8 cellular contexts compared by ENCODE assay signal in genomic region chr15:68818088-68818670, GRCh38. TPM values are rescaled to one million over a fixed set of nuclear protein-coding genes. Genes with fewer than 3 reads are reported as not detected.
DNase-seq lines count a peak whose midpoint lies in the region; ATAC-seq and TF ChIP-seq lines count a peak whose summit lies in the region.

No MANE protein-coding gene starts in this region.

- H3K9me2 ChIP-seq in SK-N-SH = no peaks in the 10 kb centered on the region

- H3K36me3 ChIP-seq in SK-N-SH (replicated peaks in 1 of 2; ENCODE audit: control insufficient read depth in 1 of 2, insufficient read depth in 2 of 2, low read length in 1 of 2) (peaks cover 0 to 4% of the 10 kb centered on the region in 2 experiments), parathyroid adenoma (ENCODE audit: control insufficient read depth, insufficient read depth, low read length) (no peaks in the 10 kb centered on the region), upper lobe of right lung (no peaks in the 10 kb centered on the region)

- no peak for TF ChIP-seq CTCF in SK-N-SH (IDR thresholded peaks at IDR 0.05)
- no peak for TF ChIP-seq CTCF in parathyroid adenoma (IDR thresholded peaks at IDR 0.05)
- no peak for TF ChIP-seq CTCF in upper lobe of right lung (IDR thresholded peaks at IDR 0.05)

- peak overlapping the region; percentile 90 for H3K4me3 Mint-ChIP-seq in activated naive CD8-positive, alpha-beta T cell treated with anti-CD3 and anti-CD28 coated beads for 36 hours

- intact Hi-C loops in Right ventricle myocardium inferior (cut with DNase I) = loop anchor here (2.0 to 5.0 kb wide), 2 partner anchors 23 to 36 kb away; no protein-coding TSS in a partner anchor
- intact Hi-C loops in upper lobe of right lung (cut with DNase I) = no loop called here

- H3K27me3 ChIP-seq in SK-N-SH (ENCODE audit: insufficient read depth) (no peaks in the 10 kb centered on the region), parathyroid adenoma (ENCODE audit: control insufficient read depth, insufficient read depth, low read length) (no peaks in the 10 kb centered on the region), upper lobe of right lung (no peaks in the 10 kb centered on the region)

- WGBS in SK-N-SH (ENCODE audit: low lambda C conversion rate) = under 1% methylated on average over 36 of the region's 59 CpGs

- peaks cover 84% of the 10 kb centered on the region for H3K79me2 ChIP-seq in SK-N-SH (ENCODE audit: insufficient read depth)
- H3K79me2 ChIP-seq in parathyroid adenoma = peaks cover 28% of the 10 kb centered on the region

- H3K27ac Mint-ChIP-seq in activated naive CD8-positive, alpha-beta T cell treated with anti-CD3 and anti-CD28 coated beads for 36 hours = peak overlapping the region; percentile 79

- H3K4me3 ChIP-seq in SK-N-SH (ENCODE audit: low read depth in 2 of 2, low read length in 1 of 2) (peak overlapping the region; percentile 89 to 92), parathyroid adenoma (ENCODE audit: low read depth, low read length) (peak overlapping the region; percentile 92), upper lobe of right lung (peak overlapping the region; percentile 96)

- H3K27me3 Mint-ChIP-seq in activated naive CD8-positive, alpha-beta T cell treated with anti-CD3 and anti-CD28 coated beads for 36 hours = no peaks in the 10 kb centered on the region

- peak; percentile 77 for DNase-seq in ELR (ENCODE audit: low read depth)
- peak; percentile 37 for DNase-seq in KG1 (lab: John Stamatoyannopoulos, UW)
- peak; percentile 87 for DNase-seq in SK-N-SH
- peak; percentile 80 for DNase-seq in activated naive CD8-positive, alpha-beta T cell treated with anti-CD3 and anti-CD28 coated beads for 36 hours
- DNase-seq in Right ventricle myocardium inferior (ENCODE audit: missing footprints) = peak; percentile 87
- peak; percentile 89 for DNase-seq in upper lobe of right lung
- DNase-seq in NCI-H187 treated with DMSO at 0.1 percent for 48 hours (lab: John Stamatoyannopoulos, UW) = no peak

- peaks cover 43% of the 10 kb centered on the region for H3K4me1 Mint-ChIP-seq in activated naive CD8-positive, alpha-beta T cell treated with anti-CD3 and anti-CD28 coated beads for 36 hours

- no peaks in the 10 kb centered on the region for H3K9me3 Mint-ChIP-seq in activated naive CD8-positive, alpha-beta T cell treated with anti-CD3 and anti-CD28 coated beads for 36 hours

- no peak for TF ChIP-seq RAD21 in SK-N-SH (IDR thresholded peaks at IDR 0.05; ENCODE audit: low read length)

- peaks cover 4 to 33% of the 10 kb centered on the region in 2 experiments for H3K4me1 ChIP-seq in SK-N-SH (ENCODE audit: control insufficient read depth in 1 of 2, insufficient read depth in 2 of 2, low read depth in 1 of 2, low read length in 1 of 2)
- H3K4me1 ChIP-seq in parathyroid adenoma = peaks cover under 1% of the 10 kb centered on the region
- peaks cover 34% of the 10 kb centered on the region for H3K4me1 ChIP-seq in upper lobe of right lung

- peak overlapping the region; percentile 87 to 98 for H3K27ac ChIP-seq in SK-N-SH (ENCODE audit: low read depth in 2 of 2, low read length in 1 of 2)
- peak overlapping the region; percentile 87 for H3K27ac ChIP-seq in parathyroid adenoma
- H3K27ac ChIP-seq in upper lobe of right lung = peak overlapping the region; percentile 99

- CTCF ChIA-PET in SK-N-SH (lab: Yijun Ruan, JAX) = interaction anchor here (1.3 to 2.0 kb wide), 2 partner anchors 11 to 264 kb away, joined by 4 read pairs; no protein-coding TSS in a partner anchor

- POLR2A ChIA-PET in SK-N-SH (lab: Yijun Ruan, JAX) = interaction anchor here (1.0 to 1.5 kb wide), 3 partner anchors 11 to 58 kb away, joined by 3 to 4 read pairs (median 3); no protein-coding TSS in a partner anchor

- H3K9me3 ChIP-seq in SK-N-SH (no peaks in the 10 kb centered on the region), parathyroid adenoma (ENCODE audit: control insufficient read depth, low read length) (no peaks in the 10 kb centered on the region), upper lobe of right lung (no peaks in the 10 kb centered on the region)

- H3K36me3 Mint-ChIP-seq in activated naive CD8-positive, alpha-beta T cell treated with anti-CD3 and anti-CD28 coated beads for 36 hours = peaks cover 37% of the 10 kb centered on the region

- peak overlapping the region; percentile 96 for H3K9ac ChIP-seq in SK-N-SH
- peak overlapping the region; percentile 67 for H3K9ac ChIP-seq in parathyroid adenoma

- H2AFZ ChIP-seq in SK-N-SH (ENCODE audit: low read depth) (peak overlapping the region; percentile 27; the same call in 1 of the 2 replicates), parathyroid adenoma (peak overlapping the region; percentile 75)

- peaks cover 10% of the 10 kb centered on the region; the same call in 1 of the 2 replicates for H4K20me1 ChIP-seq in SK-N-SH (ENCODE audit: insufficient read depth)

- peaks cover 3% of the 10 kb centered on the region for H3F3A ChIP-seq in SK-N-SH (replicated peaks; ENCODE audit: insufficient read depth)

- H3K4me2 ChIP-seq in SK-N-SH (peak overlapping the region; percentile 92), parathyroid adenoma (ENCODE audit: low read length) (peak overlapping the region; percentile 89)

- no peak for TF ChIP-seq EP300 in SK-N-SH (IDR thresholded peaks at IDR 0.05; ENCODE audit: borderline replicate concordance in 1 of 2, low read depth in 1 of 2, low read length in 1 of 2)

- ATAC-seq in Right ventricle myocardium inferior = peak; percentile 43
- peak; percentile 51 for ATAC-seq in upper lobe of right lung

TF ChIP-seq in SK-N-SH, 30 proteins besides CTCF, POLR2A, EP300 and RAD21 (continues in another document):
- TF ChIP-seq FOXM1 (IDR thresholded peaks at IDR 0.05; ENCODE audit: low read depth) (0 out of 2 replicates have a peak, but pooled peaks have one; percentile 3), RCOR1 (IDR thresholded peaks at IDR 0.05; ENCODE audit: low read length) (no peak), TCF12 (IDR thresholded peaks at IDR 0.05) (peak; percentile 4; the same call in 1 of the 2 replicates), MEF2A (IDR thresholded peaks at IDR 0.05; ENCODE audit: borderline replicate concordance, low read depth) (no peak), IRF3 (IDR thresholded peaks at IDR 0.05; ENCODE audit: low read depth, low read length) (no peak), CHD2 (IDR thresholded peaks at IDR 0.05; ENCODE audit: low read length, partially characterized antibody) (no peak), RFX5 (IDR thresholded peaks at IDR 0.05; ENCODE audit: low read length) (no peak), USF2 (IDR thresholded peaks at IDR 0.05; ENCODE audit: borderline replicate concordance, low read depth, low read length) (no peak), GABPA (IDR thresholded peaks at IDR 0.05; ENCODE audit: low read depth) (no peak), SIN3A (IDR thresholded peaks at IDR 0.05; ENCODE audit: borderline replicate concordance, low read depth, low read length) (peak; percentile 49; the same call in 1 of the 2 replicates), EZH2phosphoT487 (IDR thresholded peaks at IDR 0.05; ENCODE audit: borderline replicate concordance, low read depth) (no peak), TEAD4 (IDR thresholded peaks at IDR 0.05; ENCODE audit: borderline replicate concordance, insufficient read depth) (peak; percentile 27; the same call in 1 of the 2 replicates), SMC3 (IDR thresholded peaks at IDR 0.05; ENCODE audit: low read depth, low read length) (no peak), JUND (IDR thresholded peaks at IDR 0.05) (no peak), NRF1 (IDR thresholded peaks at IDR 0.05; ENCODE audit: low read depth, low read length) (no peak), TAF1 (IDR thresholded peaks at IDR 0.05; ENCODE audit: borderline replicate concordance, low read depth, low read length) (peak; percentile 94), POLR2AphosphoS5 (IDR thresholded peaks at IDR 0.05; ENCODE audit: low read depth, low read length) (peak; percentile 59), MAX (IDR thresholded peaks at IDR 0.05; ENCODE audit: low read depth) (peak; percentile 69; the same call in 1 of the 2 replicates), RXRA (IDR thresholded peaks at IDR 0.05; ENCODE audit: borderline replicate concordance, low read depth) (no peak)

RNA-seq across cellular contexts. Expression of gene ANP32A, which starts 2.5 kb away (rescaled TPM):
- polyA plus RNA-seq in SK-N-SH (2012; rRNA removed) = 58.4 and 61.7 TPM in 2 replicates
- 78.1 and 80.4 TPM in 2 replicates for polyA plus RNA-seq in SK-N-SH (2012; cell fraction: cytosol; rRNA removed)
- polyA plus RNA-seq in SK-N-SH (2012; cell fraction: nucleus; rRNA removed) = 24.1 and 31.7 TPM in 2 replicates
- total RNA-seq in activated naive CD8-positive, alpha-beta T cell treated with anti-CD3 and anti-CD28 coated beads for 36 hours = 100 to 1,000 TPM; 277 to 295 TPM
- total RNA-seq in Right ventricle myocardium inferior (134 TPM), upper lobe of right lung (114 TPM)
